Comparison of ENCODE assay signal across 8 cellular contexts in the genomic region with DNA sequence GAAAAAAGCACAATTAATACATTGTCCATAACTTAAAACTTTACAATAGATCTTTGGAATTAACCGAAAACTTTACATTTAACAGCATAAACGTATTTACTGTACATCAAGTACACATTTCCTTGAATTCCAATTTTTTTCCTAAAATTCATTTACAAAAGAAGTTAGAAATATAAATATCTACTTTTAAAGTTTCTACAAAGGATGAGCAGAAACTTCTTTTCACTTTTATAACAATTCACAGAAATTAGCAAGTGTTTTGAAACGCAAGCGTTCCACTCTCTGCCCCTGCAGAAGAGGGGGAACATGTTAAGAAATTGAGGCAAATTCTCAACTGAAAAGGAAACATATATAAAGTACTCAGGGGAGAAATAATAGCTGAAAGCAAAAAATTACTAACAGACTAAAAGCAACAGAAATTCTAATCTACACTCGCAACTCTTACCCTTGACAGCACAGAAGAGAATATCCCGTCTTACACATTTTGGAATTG. TPM values are rescaled to one million over a fixed set of nuclear protein-coding genes. Genes with fewer than 3 reads are reported as not detected.
DNase-seq lines count a peak whose midpoint lies in the region; ATAC-seq, FAIRE-seq and TF ChIP-seq lines count a peak whose summit lies in the region.

No MANE protein-coding gene starts in this region.

- H3K27me3 ChIP-seq in adipocyte (replicated peaks; ENCODE audit: control insufficient read depth, insufficient read depth, low read length) (no peaks in the 10 kb centered on the region), kidney epithelial cell (ENCODE audit: control insufficient read depth, insufficient read depth, low read length) (no peaks in the 10 kb centered on the region), suprapubic skin (no peaks in the 10 kb centered on the region)

- peaks cover 43% of the 10 kb centered on the region for H3K4me1 ChIP-seq in adipocyte (ENCODE audit: control insufficient read depth, insufficient read depth, low read length)
- H3K4me1 ChIP-seq in suprapubic skin: peaks cover 64% of the 10 kb centered on the region

- DNase-seq in T-helper 2 cell treated with Interferon-gamma antibody and Interleukin-4, amounts not matched to agents 5 μg/mL and 100 μg/mL, for 36 hours (ENCODE audit: low spot score): no peak
- DNase-seq in T-helper 2 cell (no peak), adipocyte (ENCODE audit: low read depth) (no peak), kidney epithelial cell (ENCODE audit: low read depth) (no peak), suprapubic skin (ENCODE audit: low spot score in 2 of 2) (no peak), D721Med (ENCODE audit: insufficient read length, low spot score) (no peak), NCI-H2107 (lab: John Stamatoyannopoulos, UW) (no peak)

- H3K9me3 ChIP-seq in adipocyte (ENCODE audit: control insufficient read depth, low read length) (no peaks in the 10 kb centered on the region), suprapubic skin (no peaks in the 10 kb centered on the region)

- peak overlapping the region; percentile 85 for H3K4me3 Mint-ChIP-seq in T-helper 2 cell treated with Interferon-gamma antibody and Interleukin-4, amounts not matched to agents 5 μg/mL and 100 μg/mL, for 36 hours

- TF ChIP-seq EP300 in suprapubic skin (IDR thresholded peaks at IDR 0.05): no peak

- WGBS in suprapubic skin: 1% methylated on average over 6 of the region's 6 CpGs

- TF ChIP-seq CTCF in kidney epithelial cell (IDR thresholded peaks at IDR 0.05; ENCODE audit: insufficient read depth, low read length, poor library complexity, severe bottlenecking): no peak
- TF ChIP-seq CTCF in suprapubic skin (IDR thresholded peaks at IDR 0.05): no peak
- TF ChIP-seq CTCF in D721Med (IDR thresholded peaks at IDR 0.05; ENCODE audit: insufficient read depth, missing control alignments): no peak

- H3K27me3 Mint-ChIP-seq in T-helper 2 cell treated with Interferon-gamma antibody and Interleukin-4, amounts not matched to agents 5 μg/mL and 100 μg/mL, for 36 hours (ENCODE audit: low read depth): no peaks in the 10 kb centered on the region

- H3K27ac Mint-ChIP-seq in T-helper 2 cell treated with Interferon-gamma antibody and Interleukin-4, amounts not matched to agents 5 μg/mL and 100 μg/mL, for 36 hours: peak overlapping the region; percentile 87

- no peak for ATAC-seq in GM18858 (IDR thresholded peaks at IDR 0.05; ENCODE audit: unreplicated experiment)

- H3K4me1 Mint-ChIP-seq in T-helper 2 cell treated with Interferon-gamma antibody and Interleukin-4, amounts not matched to agents 5 μg/mL and 100 μg/mL, for 36 hours (ENCODE audit: low read depth): peaks cover 55% of the 10 kb centered on the region

- H3K9ac ChIP-seq in adipocyte (ENCODE audit: low read length): peak overlapping the region; percentile 99

- H3K4me3 ChIP-seq in adipocyte (ENCODE audit: low read length) (peak overlapping the region; percentile 93), kidney epithelial cell (ENCODE audit: low read depth, low read length) (peak overlapping the region; percentile 85), suprapubic skin (peak overlapping the region; percentile 93)

- H3K27ac ChIP-seq in suprapubic skin: peak overlapping the region; percentile 100

- H3K36me3 Mint-ChIP-seq in T-helper 2 cell treated with Interferon-gamma antibody and Interleukin-4, amounts not matched to agents 5 μg/mL and 100 μg/mL, for 36 hours (ENCODE audit: low read depth): peaks cover 38% of the 10 kb centered on the region

- no peaks in the 10 kb centered on the region for H3K36me3 ChIP-seq in adipocyte (ENCODE audit: control insufficient read depth, insufficient read depth, low read length, severe bottlenecking)
- no peaks in the 10 kb centered on the region for H3K36me3 ChIP-seq in kidney epithelial cell (ENCODE audit: control insufficient read depth, insufficient read depth, low read length)
- H3K36me3 ChIP-seq in suprapubic skin: no peaks in the 10 kb centered on the region

- peaks cover 8% of the 10 kb centered on the region for H3K9me3 Mint-ChIP-seq in T-helper 2 cell treated with Interferon-gamma antibody and Interleukin-4, amounts not matched to agents 5 μg/mL and 100 μg/mL, for 36 hours

- TF ChIP-seq POLR2A in suprapubic skin (IDR thresholded peaks at IDR 0.05): no peak

- no peak for FAIRE-seq in D721Med (lab: Jason Lieb, UNC)

RNA-seq across cellular contexts. Expression of gene NFE2L2, which starts 1.5 kb away (rescaled TPM):
- 74.2 and 77.9 TPM in 2 replicates for total RNA-seq in kidney epithelial cell
- 100 to 1,000 TPM; 130 to 180 (median 160) TPM for total RNA-seq in suprapubic skin

RNA-seq across cellular contexts. Expression of gene HNRNPA3, which starts 50.4 kb away (rescaled TPM):
- total RNA-seq in kidney epithelial cell: 47.5 and 49.4 TPM in 2 replicates
- total RNA-seq in suprapubic skin: 10 to 100 TPM; 37.8 to 99.9 (median 43.8) TPM
